25 cellular contexts compared by ENCODE assay signal in the genomic region with DNA sequence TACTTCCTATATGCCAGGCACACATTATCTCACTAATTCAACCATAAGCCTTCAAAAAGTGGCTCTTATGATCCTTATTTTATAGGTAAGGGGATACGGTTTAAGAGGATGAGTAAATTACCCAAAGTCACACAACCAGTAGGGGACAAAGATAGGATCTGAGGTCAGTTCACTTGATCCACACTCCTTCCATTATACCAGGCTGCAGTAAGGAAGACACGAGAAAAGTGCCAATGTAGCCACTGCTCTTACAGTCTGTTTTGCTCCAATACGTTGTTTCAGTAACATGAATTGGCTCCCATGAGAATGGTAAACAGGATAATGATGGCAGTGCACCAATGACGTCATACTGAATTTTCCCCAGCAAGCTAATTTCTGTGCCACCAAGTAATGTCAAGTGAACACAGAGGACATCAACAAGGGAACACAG. TPM values are rescaled to one million over a fixed set of nuclear protein-coding genes. Genes with fewer than 3 reads are reported as not detected.
DNase-seq lines count a peak whose midpoint lies in the region; ATAC-seq and TF ChIP-seq lines count a peak whose summit lies in the region.
"Had no signal": no experiment of that assay in that cellular context is flagged by ENCODE, and none has a peak within 500 bp of the region (broad histone marks: within the 10 kb centered on the region; RNA-seq: fewer than 3 reads in every experiment).

No MANE protein-coding gene starts in this region.

- TF ChIP-seq CTCF in A673 (conservative IDR thresholded peaks at IDR 0.05; ENCODE audit: low read depth, low read length) (no peak), upper lobe of left lung (IDR thresholded peaks at IDR 0.05) (no peak)
- TF ChIP-seq CTCF in CD4-positive, alpha-beta T cell (IDR thresholded peaks at IDR 0.05) = no peak

- H3K27ac Mint-ChIP-seq in CD4-positive, alpha-beta T cell = peak overlapping the region; percentile 55
- H3K27ac Mint-ChIP-seq in T-helper 17 cell (peak overlapping the region; percentile 72), memory B cell (peak overlapping the region; percentile 58)

- DNase-seq in A673 (ENCODE audit: low spot score) = peak; percentile 49
- no peak for DNase-seq in CD4-positive, alpha-beta T cell
- DNase-seq in T-helper 17 cell = no peak
- no peak for DNase-seq in memory B cell (ENCODE audit: low spot score in 2 of 2)
- DNase-seq in upper lobe of left lung = no peak
- no peak for DNase-seq in hypothalamus (lab: John Stamatoyannopoulos, UW)
- DNase-seq: activated CD4-positive, alpha-beta T cell treated with anti-CD3 and anti-CD28 coated beads for 1 hour; adrenal gland; AML-193; Calu3; erythroblast; NCI-H1417 treated with DMSO at 0.1 percent for 48 hours; NCI-H345; NK-92 treated with Interleukin-12 subunit alpha and Interleukin-12 subunit beta, amount 100 ng/mL, for 24 hours; occipital lobe; retina; T-helper 9 cell had no signal

- 73 to 77% methylated on average over 4 of the region's 4 CpGs for WGBS in upper lobe of left lung, 2 donors

- peaks cover 5% of the 10 kb centered on the region for H3K4me1 Mint-ChIP-seq in CD4-positive, alpha-beta T cell (ENCODE audit: low read depth)
- H3K4me1 Mint-ChIP-seq in T-helper 17 cell = peaks cover 5% of the 10 kb centered on the region
- H3K4me1 Mint-ChIP-seq in memory B cell = no peaks in the 10 kb centered on the region

- H3K27me3 Mint-ChIP-seq in CD4-positive, alpha-beta T cell = no peaks in the 10 kb centered on the region
- H3K27me3 Mint-ChIP-seq in T-helper 17 cell (no peaks in the 10 kb centered on the region), memory B cell (no peaks in the 10 kb centered on the region)

- H3K27ac ChIP-seq in A673 (ENCODE audit: low read depth, low read length, poor library complexity, severe bottlenecking) (no peak overlapping the region), upper lobe of left lung (peak overlapping the region in 1 of 4 donors; percentile 22)
- H3K27ac ChIP-seq in CD4-positive, alpha-beta T cell (ENCODE audit: low read depth, low read length) = no peak overlapping the region
- H3K27ac ChIP-seq: adrenal gland, gastroesophageal sphincter had no signal

- no peak overlapping the region for H3K4me3 Mint-ChIP-seq in CD4-positive, alpha-beta T cell
- H3K4me3 Mint-ChIP-seq in T-helper 17 cell (no peak overlapping the region), memory B cell (no peak overlapping the region)

- no peak for TF ChIP-seq POLR2A in upper lobe of left lung (IDR thresholded peaks at IDR 0.05)

- no peak for ATAC-seq in CD4-positive, alpha-beta T cell (ENCODE audit: poor library complexity)
- no peak for ATAC-seq in T-helper 17 cell
- ATAC-seq in memory B cell (ENCODE audit: low read depth) = no peak
- no peak for ATAC-seq in HG02798 (IDR thresholded peaks at IDR 0.05; ENCODE audit: poor library complexity, unreplicated experiment)
- ATAC-seq in upper lobe of left lung (ENCODE audit: low FRiP score in 2 of 2) = no peak
- ATAC-seq: gastroesophageal sphincter had no signal

- H3K4me3 ChIP-seq in A673 (ENCODE audit: low read depth, low read length, poor library complexity, severe bottlenecking) = no peak overlapping the region
- H3K4me3 ChIP-seq in upper lobe of left lung = no peak overlapping the region
- H3K4me3 ChIP-seq: adrenal gland, gastroesophageal sphincter had no signal

- BruUV-seq in A673 (replicated peaks; lab: Mats Ljungman, UMichigan) = no TSS peak

- H3K9me3 ChIP-seq in A673 (ENCODE audit: low read depth, low read length, poor library complexity, severe bottlenecking) (no peaks in the 10 kb centered on the region), T-helper 17 cell (ENCODE audit: control insufficient read depth, low read length, poor library complexity, severe bottlenecking) (no peaks in the 10 kb centered on the region), upper lobe of left lung (no peaks in the 10 kb centered on the region)
- H3K9me3 ChIP-seq in CD4-positive, alpha-beta T cell (ENCODE audit: control insufficient read depth, low read length) = no peaks in the 10 kb centered on the region
- H3K9me3 ChIP-seq: adrenal gland, gastroesophageal sphincter had no signal

- POLR2A ChIA-PET in A673 (lab: Charles Lee; ENCODE audit: low non-redundant PET) = no interaction called here
- POLR2A ChIA-PET in CD4-positive, alpha-beta T cell (lab: Charles Lee) = no interaction called here

- intact Hi-C loops in A673 (cut with micrococcal nuclease; ENCODE audit: unreplicated experiment) = loop anchor here (10.0 kb wide), 1 partner anchor 155 kb away; a partner anchor contains a TSS
- intact Hi-C loops in CD4-positive, alpha-beta T cell (cut with DNase I, micrococcal nuclease) = loop anchor here (5.0 to 10.0 kb wide), 2 partner anchors 155 to 157 kb away; a partner anchor contains a TSS

- CTCF ChIA-PET in A673 (lab: Charles Lee) = no interaction called here
- CTCF ChIA-PET in CD4-positive, alpha-beta T cell (lab: Charles Lee) = no interaction called here

- H3K27me3 ChIP-seq in A673 (replicated peaks; ENCODE audit: insufficient read depth, low read depth, low read length, poor library complexity) = no peaks in the 10 kb centered on the region
- no peaks in the 10 kb centered on the region for H3K27me3 ChIP-seq in CD4-positive, alpha-beta T cell (ENCODE audit: control insufficient read depth, insufficient read depth, low read length)
- no peaks in the 10 kb centered on the region for H3K27me3 ChIP-seq in upper lobe of left lung
- H3K27me3 ChIP-seq: adrenal gland, gastroesophageal sphincter had no signal

- peaks cover 3% of the 10 kb centered on the region for H3K4me1 ChIP-seq in A673 (ENCODE audit: insufficient read depth, low read length, poor library complexity, severe bottlenecking)
- H3K4me1 ChIP-seq in upper lobe of left lung = peaks cover 16 to 32% (median 19%) of the 10 kb centered on the region in 4 donors

- TF ChIP-seq EP300 in upper lobe of left lung (IDR thresholded peaks at IDR 0.05) = no peak

- no peaks in the 10 kb centered on the region for H3K36me3 ChIP-seq in A673 (ENCODE audit: insufficient read depth, low read length, poor library complexity, severe bottlenecking)
- peaks cover 0 to 11% (median 3%) of the 10 kb centered on the region in 4 donors for H3K36me3 ChIP-seq in upper lobe of left lung
- H3K36me3 ChIP-seq: adrenal gland had no signal

- H3K36me3 Mint-ChIP-seq in CD4-positive, alpha-beta T cell (ENCODE audit: low read depth) = peaks cover 53% of the 10 kb centered on the region
- peaks cover 7% of the 10 kb centered on the region for H3K36me3 Mint-ChIP-seq in T-helper 17 cell (ENCODE audit: low read depth)
- H3K36me3 Mint-ChIP-seq in memory B cell = peaks cover 19% of the 10 kb centered on the region

- no peaks in the 10 kb centered on the region for H3K9me3 Mint-ChIP-seq in CD4-positive, alpha-beta T cell
- no peaks in the 10 kb centered on the region for H3K9me3 Mint-ChIP-seq in memory B cell

RNA-seq across cellular contexts. Expression of a gene that starts 15.4 kb away (rescaled TPM):
- not detected in 2 replicates for total RNA-seq in A673 (2021)
- not detected for total RNA-seq in CD4-positive, alpha-beta T cell
- total RNA-seq in T-helper 17 cell = not detected
- under 1 TPM in 1 of 6 donors, not detected in 5; 0.47 TPM for total RNA-seq in upper lobe of left lung
- total RNA-seq: adrenal gland, Calu3, dermis microvascular lymphatic vessel endothelial cell, gastroesophageal sphincter, H4, MCF 10A, mononuclear cell, occipital lobe, SK-MEL-5, temporal lobe had no signal

RNA-seq across cellular contexts. Expression of a gene that starts 26.7 kb away (rescaled TPM):
- total RNA-seq in A673 (2021) (not detected in 2 replicates), T-helper 17 cell (not detected), upper lobe of left lung (not detected)
- total RNA-seq in CD4-positive, alpha-beta T cell = not detected
- total RNA-seq: adrenal gland, Calu3, dermis microvascular lymphatic vessel endothelial cell, gastroesophageal sphincter, H4, MCF 10A, mononuclear cell, occipital lobe, SK-MEL-5, temporal lobe had no signal
